25 cellular contexts compared by ENCODE assay signal in genomic region chr12:51517800-51518199, GRCh38.
DNase-seq lines count a peak whose midpoint lies in the region; ATAC-seq and TF ChIP-seq lines count a peak whose summit lies in the region.
"Had no signal": no experiment of that assay in that cellular context is flagged by ENCODE, and none has a peak within 500 bp of the region (broad histone marks: within the 10 kb centered on the region; RNA-seq: fewer than 3 reads in every experiment).

No MANE protein-coding gene starts in this region.

- no peaks in the 10 kb centered on the region for H3K27me3 ChIP-seq in thyroid gland
- H3K27me3 ChIP-seq: BLaER1, left lung had no signal

- in situ Hi-C loops in SK-MEL-5 (cut with HindIII; ENCODE audit: low pct_unique_long_range_greater_than_20kb, low sequenced_read_pairs) = no loop called here
- in situ Hi-C loops in G401 (cut with HindIII; ENCODE audit: low sequenced_read_pairs) = no loop called here

- intact Hi-C loops in thyroid gland (cut with DNase I) = no loop called here

- H3K27ac ChIP-seq in thyroid gland = no peak overlapping the region
- H3K27ac ChIP-seq: A549, BLaER1, heart right ventricle, KMS-11, left lung, suprapubic skin, WERI-Rb-1 had no signal

- H3K4me3 ChIP-seq in AG10803 (ENCODE audit: low read length) (no peak overlapping the region), fibroblast of pulmonary artery (replicated peaks; ENCODE audit: low read depth, low read length) (no peak overlapping the region), thyroid gland (replicated peaks in 1 of 3) (no peak overlapping the region)
- H3K4me3 ChIP-seq: A549, BLaER1, heart right ventricle, left lung, suprapubic skin had no signal

- no peaks in the 10 kb centered on the region for H3K36me3 ChIP-seq in thyroid gland
- H3K36me3 ChIP-seq: BLaER1, heart right ventricle, left lung, suprapubic skin, WERI-Rb-1 had no signal

- no peaks in the 10 kb centered on the region for H3K9me3 ChIP-seq in thyroid gland
- H3K9me3 ChIP-seq: A549, BLaER1, heart right ventricle, left lung, suprapubic skin had no signal

- ATAC-seq in GM21367 (IDR thresholded peaks at IDR 0.05; ENCODE audit: unreplicated experiment) (no peak), HG02588 (IDR thresholded peaks at IDR 0.05; ENCODE audit: unreplicated experiment) (no peak)
- ATAC-seq: heart right ventricle; left lung; naive thymus-derived CD8-positive, alpha-beta T cell; Right ventricle myocardium inferior had no signal

- no peaks in the 10 kb centered on the region for H3K4me1 ChIP-seq in thyroid gland
- H3K4me1 ChIP-seq: A549, BLaER1, heart right ventricle, left lung, suprapubic skin had no signal

- 64 to 69% methylated on average over 6 of the region's 6 CpGs for WGBS in thyroid gland, 2 donors

- TF ChIP-seq POLR2A in thyroid gland (IDR thresholded peaks at IDR 0.05) = no peak

- no peak for DNase-seq in AG10803 (ENCODE audit: low read depth)
- peak; percentile 19 for DNase-seq in HT-29 (ENCODE audit: low spot score)
- DNase-seq in SK-MEL-5 (ENCODE audit: low read depth, low spot score) = peak; percentile 64
- DNase-seq in fibroblast of pulmonary artery (ENCODE audit: low read depth) = peak; percentile 6
- DNase-seq in G401 (ENCODE audit: low spot score) = no peak
- no peak for DNase-seq in thyroid gland
- DNase-seq: activated CD4-positive, alpha-beta T cell treated with anti-CD3 and anti-CD28 coated beads, Interleukin-2, amount 10 ng/mL, durations not matched to agents 7 days and 5 days; activated naive CD4-positive, alpha-beta T cell treated with anti-CD3 and anti-CD28 coated beads, Interleukin-2, amount 50 U/mL, for 16 hours; amygdala; Calu3; heart right ventricle; left lung; naive thymus-derived CD8-positive, alpha-beta T cell; NCI-H1694; NCI-H526; retina; T-helper 9 cell; WERI-Rb-1 had no signal

- peak; percentile 9; the same call in 1 of the 2 replicates for TF ChIP-seq CTCF in AG10803 (conservative IDR thresholded peaks at IDR 0.05; ENCODE audit: low read length)
- peak; percentile 11 for TF ChIP-seq CTCF in fibroblast of pulmonary artery (IDR thresholded peaks at IDR 0.05; ENCODE audit: low read length, missing control alignments)
- TF ChIP-seq CTCF in thyroid gland (IDR thresholded peaks at IDR 0.05) = no peak

Comparison
In these comparisons a context has a peak if more than half of its experiments do, and no peak if none do; other contexts are left out.
1. DNase-seq: peak in HT-29 (single experiment), SK-MEL-5 (single experiment) and fibroblast of pulmonary artery (single experiment); none in AG10803 (single experiment), G401 (single experiment) and thyroid gland (0 of 2).
2. CTCF ChIP-seq: peak in AG10803 (single experiment) and fibroblast of pulmonary artery (single experiment); none in thyroid gland (0 of 6).